ENCODE assay signal across 10 cellular contexts in the genomic region with DNA sequence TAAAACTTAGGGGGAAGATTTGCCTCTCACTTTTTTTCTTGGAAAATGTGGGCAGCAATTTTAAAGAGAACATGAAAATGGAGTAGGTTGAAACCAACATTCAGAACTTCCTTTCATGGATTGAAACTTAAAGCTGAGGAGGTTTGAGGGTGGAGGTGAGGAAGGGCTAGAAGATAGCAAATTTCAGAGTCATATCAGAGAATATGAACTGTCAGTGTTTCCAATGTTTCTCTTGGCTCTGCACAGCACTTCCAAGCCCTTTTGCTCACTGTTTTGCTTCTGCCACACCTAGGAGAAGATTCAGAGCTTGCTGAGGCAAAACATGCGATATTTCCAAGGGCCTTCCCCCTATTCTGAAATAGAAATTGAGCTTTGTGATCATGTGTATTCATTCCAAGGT.
DNase-seq lines count a peak whose midpoint lies in the region; ATAC-seq and TF ChIP-seq lines count a peak whose summit lies in the region.
"Had no signal": no experiment of that assay in that cellular context is flagged by ENCODE, and none has a peak within 500 bp of the region (broad histone marks: within the 10 kb centered on the region; RNA-seq: fewer than 3 reads in every experiment).

No MANE protein-coding gene starts in this region.

- H3K4me2 ChIP-seq in neuronal stem cell (ENCODE audit: insufficient read depth, low read length, poor library complexity, severe bottlenecking) = no peak overlapping the region
- H3K4me2 ChIP-seq: KMS-11 had no signal

- no peak overlapping the region for H3K18ac ChIP-seq in neuronal stem cell (ENCODE audit: low read length)

- no peak overlapping the region for H2BK120ac ChIP-seq in neuronal stem cell (ENCODE audit: low read depth, low read length)

- TF ChIP-seq CTCF in right lobe of liver (IDR thresholded peaks at IDR 0.05) (no peak), thoracic aorta (IDR thresholded peaks at IDR 0.05) (no peak), A673 (conservative IDR thresholded peaks at IDR 0.05; ENCODE audit: low read depth, low read length) (no peak)

- H2BK5ac ChIP-seq in neuronal stem cell (ENCODE audit: low read length) = no peak overlapping the region

- no peak overlapping the region for H2BK15ac ChIP-seq in neuronal stem cell (ENCODE audit: low read length)

- intact Hi-C loops in right lobe of liver (cut with DNase I) (no loop called here), A673 (cut with micrococcal nuclease; ENCODE audit: unreplicated experiment) (loop anchor here (5.0 to 10.0 kb wide), 2 partner anchors 140 to 223 kb away; no protein-coding TSS in a partner anchor)

- 0% methylated on average over 1 of the region's 1 CpG for WGBS in right lobe of liver (ENCODE audit: insufficient coverage, low coverage, low lambda C conversion rate, missing lambda C conversion rate)
- WGBS in neuronal stem cell (ENCODE audit: extremely low coverage in 2 of 2, insufficient read length in 2 of 2, insufficient replicate concordance in 1 of 2), 2 donors = no CpG with 5 or more reads among the region's 1 CpG

- H3K23ac ChIP-seq in neuronal stem cell (ENCODE audit: low read depth, low read length, poor library complexity) = no peak overlapping the region

- H3K9ac ChIP-seq in neuronal stem cell (ENCODE audit: low read depth, low read length, poor library complexity) = no peak overlapping the region
- H3K9ac ChIP-seq: KMS-11 had no signal

- H3K27ac ChIP-seq in right lobe of liver (peak overlapping the region; percentile 96 to 100 (median 97)), thoracic aorta (peak overlapping the region; percentile 97 to 98), A673 (ENCODE audit: low read depth, low read length, poor library complexity, severe bottlenecking) (no peak overlapping the region), neuronal stem cell (replicated peaks; ENCODE audit: low read length) (no peak overlapping the region)
- H3K27ac ChIP-seq: KMS-11 had no signal

- POLR2A ChIA-PET in A673 (lab: Charles Lee; ENCODE audit: low non-redundant PET) = no interaction called here

- ATAC-seq in right lobe of liver = peak in 3 of 4 donors; percentile 2 to 18 (median 6)
- ATAC-seq in thoracic aorta (ENCODE audit: insufficient number of reproducible peaks, low FRiP score, low read depth) = no peak
- no peak for ATAC-seq in GM19467 (IDR thresholded peaks at IDR 0.05; ENCODE audit: unreplicated experiment)

- DNase-seq in DMS79 treated with DMSO at 0.1 percent for 48 hours (lab: John Stamatoyannopoulos, UW) = peak; percentile 44
- no peak for DNase-seq in DMS79 (lab: John Stamatoyannopoulos, UW)
- peak; percentile 69 for DNase-seq in cerebellar cortex (ENCODE audit: low spot score)
- DNase-seq in right lobe of liver = no peak
- no peak for DNase-seq in thoracic aorta (ENCODE audit: low spot score)
- no peak for DNase-seq in A673 (ENCODE audit: low spot score)
- DNase-seq in neuronal stem cell (ENCODE audit: low spot score) = no peak
- DNase-seq: activated CD4-positive, alpha-beta T cell treated with anti-CD3 and anti-CD28 coated beads, Interleukin-2, amount 10 ng/mL, durations not matched to agents 7 days and 5 days had no signal

- H3K4me3 ChIP-seq in right lobe of liver = peak overlapping the region; percentile 6 to 74 (median 7)
- peak overlapping the region; percentile 85 for H3K4me3 ChIP-seq in thoracic aorta
- no peak overlapping the region for H3K4me3 ChIP-seq in A673 (ENCODE audit: low read depth, low read length, poor library complexity, severe bottlenecking)
- H3K4me3 ChIP-seq in neuronal stem cell (ENCODE audit: low read length in 2 of 2) = no peak overlapping the region

- no peak overlapping the region for H3K4ac ChIP-seq in neuronal stem cell (ENCODE audit: low read length)

- H2BK12ac ChIP-seq in neuronal stem cell (ENCODE audit: low read length) = no peak overlapping the region

- CTCF ChIA-PET in A673 (lab: Charles Lee) = no interaction called here

- H3K27me3 ChIP-seq in right lobe of liver = no peaks in the 10 kb centered on the region
- H3K27me3 ChIP-seq in thoracic aorta (replicated peaks; ENCODE audit: insufficient read depth) = no peaks in the 10 kb centered on the region
- no peaks in the 10 kb centered on the region for H3K27me3 ChIP-seq in A673 (replicated peaks; ENCODE audit: insufficient read depth, low read depth, low read length, poor library complexity)
- peaks cover 0 to 10% (median 0%) of the 10 kb centered on the region in 3 experiments for H3K27me3 ChIP-seq in neuronal stem cell (ENCODE audit: control insufficient read depth in 3 of 3, insufficient read depth in 3 of 3, low read depth in 1 of 3, low read length in 3 of 3)

- no peak overlapping the region for H4K8ac ChIP-seq in neuronal stem cell (ENCODE audit: low read depth, low read length)

- H3K4me1 ChIP-seq in right lobe of liver (peaks cover 0 to 40% (median 11%) of the 10 kb centered on the region in 4 donors), thoracic aorta (ENCODE audit: control insufficient read depth in 1 of 2, low read depth in 2 of 2) (peaks cover 15 to 32% of the 10 kb centered on the region in 2 donors), A673 (ENCODE audit: insufficient read depth, low read length, poor library complexity, severe bottlenecking) (peaks cover 16% of the 10 kb centered on the region), neuronal stem cell (ENCODE audit: control insufficient read depth in 2 of 2, insufficient read depth in 1 of 2, low read depth in 1 of 2, low read length in 2 of 2) (peaks cover 5 to 26% of the 10 kb centered on the region in 2 donors)

- no peak overlapping the region for H2AFZ ChIP-seq in neuronal stem cell (ENCODE audit: low read length)

- H3K36me3 ChIP-seq in right lobe of liver = peaks cover 0 to 12% (median 5%) of the 10 kb centered on the region in 4 donors
- H3K36me3 ChIP-seq in thoracic aorta = peaks cover 9% of the 10 kb centered on the region
- no peaks in the 10 kb centered on the region for H3K36me3 ChIP-seq in A673 (ENCODE audit: insufficient read depth, low read length, poor library complexity, severe bottlenecking)
- peaks cover 1 to 40% of the 10 kb centered on the region in 2 donors for H3K36me3 ChIP-seq in neuronal stem cell (replicated peaks in 1 of 2; ENCODE audit: control insufficient read depth in 2 of 2, insufficient read depth in 2 of 2, low read length in 2 of 2)

- H3K9me3 ChIP-seq in right lobe of liver (no peaks in the 10 kb centered on the region), thoracic aorta (no peaks in the 10 kb centered on the region), A673 (ENCODE audit: low read depth, low read length, poor library complexity, severe bottlenecking) (no peaks in the 10 kb centered on the region), neuronal stem cell (replicated peaks in 1 of 2; ENCODE audit: control insufficient read depth in 2 of 2, insufficient read depth in 1 of 2, low read depth in 1 of 2, low read length in 2 of 2) (no peaks in the 10 kb centered on the region)

- H2AK5ac ChIP-seq in neuronal stem cell (ENCODE audit: low read depth, low read length) = no peak overlapping the region

- H3K79me1 ChIP-seq in neuronal stem cell (ENCODE audit: low read depth, low read length) = peaks cover 1% of the 10 kb centered on the region

- H3K14ac ChIP-seq in neuronal stem cell (ENCODE audit: low read length) = no peak overlapping the region

- H4K91ac ChIP-seq in neuronal stem cell (ENCODE audit: low read depth, low read length, poor library complexity) = no peak overlapping the region

- BruUV-seq in A673 (replicated peaks; lab: Mats Ljungman, UMichigan) = no TSS peak

- TF ChIP-seq POLR2A in right lobe of liver (IDR thresholded peaks at IDR 0.05) = no peak

Comparison
In these comparisons a context has a peak if more than half of its experiments do, and no peak if none do; other contexts are left out.
1. DNase-seq: peak in DMS79 treated with DMSO at 0.1 percent for 48 hours (single experiment) and cerebellar cortex (single experiment); none in DMS79 (single experiment), right lobe of liver (0 of 3), thoracic aorta (single experiment), A673 (single experiment) and neuronal stem cell (single experiment).
2. ATAC-seq: peak in right lobe of liver (3 of 4); none in thoracic aorta (single experiment) and GM19467 (single experiment).
3. H3K27ac ChIP-seq: peak in right lobe of liver (3 of 3) and thoracic aorta (2 of 2); none in A673 (single experiment) and neuronal stem cell (single experiment).
4. H3K4me3 ChIP-seq: peak in right lobe of liver (3 of 3) and thoracic aorta (single experiment); none in A673 (single experiment) and neuronal stem cell (0 of 2).